In genomic region chr6:127582777-127583462, GRCh38 we compare ENCODE assay signal across 11 cellular contexts. TPM values are rescaled to one million over a fixed set of nuclear protein-coding genes. Genes with fewer than 3 reads are reported as not detected.
DNase-seq lines count a peak whose midpoint lies in the region; ATAC-seq and TF ChIP-seq lines count a peak whose summit lies in the region.
"Had no signal": no experiment of that assay in that cellular context is flagged by ENCODE, and none has a peak within 500 bp of the region (broad histone marks: within the 10 kb centered on the region; RNA-seq: fewer than 3 reads in every experiment).

No MANE protein-coding gene starts in this region.

- no peak for TF ChIP-seq CTCF in GM20000 (IDR thresholded peaks at IDR 0.05; ENCODE audit: extremely low read depth, missing control alignments)

- peak overlapping the region; percentile 0 for H3K27ac ChIP-seq in epithelial cell of prostate

- peak; percentile 51 for ATAC-seq in GM19395 (IDR thresholded peaks at IDR 0.05; ENCODE audit: unreplicated experiment)
- no peak for ATAC-seq in GM21367 (IDR thresholded peaks at IDR 0.05; ENCODE audit: unreplicated experiment)
- ATAC-seq: right cardiac atrium had no signal

- peak; percentile 73 for DNase-seq in A172 (ENCODE audit: low spot score)
- peak; percentile 71 for DNase-seq in NCI-H226
- peak; percentile 27 for DNase-seq in epithelial cell of prostate (ENCODE audit: low read depth, low spot score)
- DNase-seq in GM20000 (ENCODE audit: low spot score), result no peak
- DNase-seq in OCI-M2 (lab: John Stamatoyannopoulos, UW; ENCODE audit: unreplicated experiment), result no peak
- no peak for DNase-seq in stimulated activated CD4-positive, alpha-beta T cell treated with anti-CD3 and anti-CD28 coated beads, Interleukin-4, amount 100 ng/mL, for 4 hours
- DNase-seq: KG1, right cardiac atrium, SHP77 treated with DMSO at 0.1 percent for 48 hours had no signal

RNA-seq across cellular contexts. Expression of gene C6orf58, which starts 5.9 kb away (rescaled TPM):
- 0.21 and 0.24 TPM in 2 replicates for total RNA-seq in A172 (2014; rRNA removed; shearing (Covaris generic))
- total RNA-seq: right cardiac atrium had no signal

Comparison
In these comparisons a context has a peak if more than half of its experiments do, and no peak if none do; other contexts are left out.
1. DNase-seq: peak in A172 (single experiment), NCI-H226 (single experiment) and epithelial cell of prostate (single experiment); none in GM20000 (single experiment), OCI-M2 (single experiment) and stimulated activated CD4-positive, alpha-beta T cell treated with anti-CD3 and anti-CD28 coated beads, Interleukin-4, amount 100 ng/mL, for 4 hours (0 of 2).